In the genomic region with DNA sequence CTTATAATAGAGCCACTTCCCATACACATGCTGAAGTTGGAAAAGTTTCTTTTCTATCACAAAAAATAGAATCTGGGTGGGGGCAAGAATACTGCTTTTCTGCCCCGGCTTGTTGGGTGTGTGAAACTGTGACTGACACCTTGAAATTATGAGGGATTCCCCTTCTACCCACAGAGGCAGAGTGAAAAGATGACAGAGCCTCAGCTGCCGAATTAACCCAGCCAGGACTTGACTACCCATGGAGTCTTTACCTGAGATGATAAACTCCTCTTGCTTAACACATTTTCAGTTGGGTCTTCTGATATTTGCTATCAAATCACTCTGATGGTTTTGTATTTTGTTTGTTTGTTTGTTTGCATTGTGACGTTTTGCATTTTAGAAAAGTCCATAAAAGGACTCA, we compare ENCODE assay signal across 9 cellular contexts.
DNase-seq lines count a peak whose midpoint lies in the region; ATAC-seq and TF ChIP-seq lines count a peak whose summit lies in the region.
"Had no signal": no experiment of that assay in that cellular context is flagged by ENCODE, and none has a peak within 500 bp of the region (broad histone marks: within the 10 kb centered on the region; RNA-seq: fewer than 3 reads in every experiment).

No MANE protein-coding gene starts in this region.

- H3K9me3 ChIP-seq in BE2C: no peaks in the 10 kb centered on the region
- no peaks in the 10 kb centered on the region for H3K9me3 ChIP-seq in CD4-positive, alpha-beta T cell (ENCODE audit: control insufficient read depth, low read length)

- H3K4me3 ChIP-seq in BE2C (ENCODE audit: low read depth, low read length): no peak overlapping the region

- intact Hi-C loops in CD4-positive, alpha-beta T cell (cut with DNase I, micrococcal nuclease): no loop called here

- CTCF ChIA-PET in CD4-positive, alpha-beta T cell (lab: Charles Lee): no interaction called here

- POLR2A ChIA-PET in CD4-positive, alpha-beta T cell (lab: Charles Lee): no interaction called here

- H3K27ac ChIP-seq in CD4-positive, alpha-beta T cell (ENCODE audit: low read depth, low read length): no peak overlapping the region

- no peaks in the 10 kb centered on the region for H3K36me3 Mint-ChIP-seq in central memory CD8-positive, alpha-beta T cell (ENCODE audit: insufficient read depth)
- H3K36me3 Mint-ChIP-seq in CD4-positive, alpha-beta T cell (ENCODE audit: low read depth): no peaks in the 10 kb centered on the region

- H3K27me3 Mint-ChIP-seq in central memory CD8-positive, alpha-beta T cell: no peaks in the 10 kb centered on the region
- H3K27me3 Mint-ChIP-seq in CD4-positive, alpha-beta T cell: no peaks in the 10 kb centered on the region

- peaks cover 5% of the 10 kb centered on the region for H3K4me1 Mint-ChIP-seq in central memory CD8-positive, alpha-beta T cell
- no peaks in the 10 kb centered on the region for H3K4me1 Mint-ChIP-seq in CD4-positive, alpha-beta T cell (ENCODE audit: low read depth)

- no peaks in the 10 kb centered on the region for H3K4me1 ChIP-seq in BE2C

- H3K4me3 Mint-ChIP-seq in central memory CD8-positive, alpha-beta T cell: no peak overlapping the region
- H3K4me3 Mint-ChIP-seq in CD4-positive, alpha-beta T cell: no peak overlapping the region

- no peaks in the 10 kb centered on the region for H3K9me3 Mint-ChIP-seq in central memory CD8-positive, alpha-beta T cell
- no peaks in the 10 kb centered on the region for H3K9me3 Mint-ChIP-seq in CD4-positive, alpha-beta T cell

- H3K27me3 ChIP-seq in BE2C: no peaks in the 10 kb centered on the region
- no peaks in the 10 kb centered on the region for H3K27me3 ChIP-seq in CD4-positive, alpha-beta T cell (ENCODE audit: control insufficient read depth, insufficient read depth, low read length)

- H3K36me3 ChIP-seq in BE2C: no peaks in the 10 kb centered on the region

- ATAC-seq in GM18861 (IDR thresholded peaks at IDR 0.05; ENCODE audit: unreplicated experiment) (peak; percentile 62), GM19468 (IDR thresholded peaks at IDR 0.05; ENCODE audit: extremely low read depth, unreplicated experiment) (peak; percentile 87), HG03025 (IDR thresholded peaks at IDR 0.05; ENCODE audit: low FRiP score, unreplicated experiment) (peak; percentile 76)
- ATAC-seq in central memory CD8-positive, alpha-beta T cell (replicated peaks; ENCODE audit: extremely low read depth, poor library complexity, severe bottlenecking): peak; percentile 60
- no peak for ATAC-seq in CD4-positive, alpha-beta T cell (ENCODE audit: poor library complexity)

- peak overlapping the region; percentile 32 for H3K27ac Mint-ChIP-seq in central memory CD8-positive, alpha-beta T cell (ENCODE audit: low read depth)
- H3K27ac Mint-ChIP-seq in CD4-positive, alpha-beta T cell: no peak overlapping the region

- TF ChIP-seq CTCF in BE2C (IDR thresholded peaks at IDR 0.05; ENCODE audit: low read depth, low read length): no peak
- no peak for TF ChIP-seq CTCF in CD4-positive, alpha-beta T cell (IDR thresholded peaks at IDR 0.05)

- DNase-seq in central memory CD8-positive, alpha-beta T cell (ENCODE audit: low spot score in 2 of 2): no peak
- DNase-seq in BE2C (no peak), glomerular visceral epithelial cell (ENCODE audit: extremely low spot score) (no peak)
- no peak for DNase-seq in CD4-positive, alpha-beta T cell
- DNase-seq: activated naive CD4-positive, alpha-beta T cell; EL had no signal
